Comparison of ENCODE assay signal across 29 cellular contexts in the genomic region with DNA sequence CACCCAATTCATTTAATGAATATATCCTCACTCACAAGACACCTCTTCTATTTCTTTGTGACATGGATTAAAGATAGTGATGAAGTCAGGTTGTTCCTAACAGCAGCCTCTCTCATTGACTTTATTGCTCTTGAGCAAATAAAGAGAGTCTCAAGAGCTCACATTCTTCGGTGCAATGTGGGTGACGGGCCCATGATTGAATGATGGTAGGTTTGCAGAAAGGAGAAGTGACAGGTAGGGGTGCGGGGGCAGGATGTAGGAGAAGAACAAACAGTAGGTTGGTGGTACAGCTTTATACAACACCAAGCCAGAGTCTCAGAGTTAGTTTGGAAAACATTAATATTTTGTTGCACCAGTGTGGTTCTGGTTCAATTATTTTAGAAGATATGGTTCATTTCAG.
"Had no signal": no experiment of that assay in that cellular context is flagged by ENCODE, and none has a peak within 500 bp of the region (broad histone marks: within the 10 kb centered on the region; RNA-seq: fewer than 3 reads in every experiment).

No MANE protein-coding gene starts in this region.

- DNase-seq: hypothalamus; immature natural killer cell; kidney; left colon; left lung; lower lobe of right lung; mammary epithelial cell; mesenchymal stem cell; naive B cell; natural killer cell; nephron progenitor cell; occipital lobe; retina; right cardiac atrium; stimulated activated CD4-positive, alpha-beta T cell treated with anti-CD3 and anti-CD28 coated beads, Interleukin-12 subunit alpha, Interleukin-12 subunit beta, amount 100 ng/mL, for 4 hours; stimulated activated CD4-positive, alpha-beta T cell treated with anti-CD3 and anti-CD28 coated beads, Interleukin-15, amount 100 ng/mL, for 24 hours; stimulated activated CD4-positive, alpha-beta T cell treated with anti-CD3 and anti-CD28 coated beads, Interleukin-2, amount 100 ng/mL, for 24 hours; stimulated activated CD4-positive, alpha-beta T cell treated with anti-CD3 and anti-CD28 coated beads, Interleukin-4, amount 100 ng/mL, for 1 hour; stimulated activated naive B cell treated with anti-CD40 and anti-IgM and Interleukin-4, amounts not matched to agents 10 μg/mL and 1 μg/mL and 100 μg/mL, for 72 hours had no signal

- H3K4me2 ChIP-seq: neural progenitor cell had no signal

- H3K36me3 ChIP-seq: left lung, lower lobe of right lung, neural progenitor cell, neutrophil, suprapubic skin, thoracic aorta, tibial nerve, vagina had no signal

- H2AFZ ChIP-seq: neural progenitor cell had no signal

- H3K4me1 Mint-ChIP-seq: immature natural killer cell; naive B cell; natural killer cell; nephron progenitor cell; stimulated activated naive B cell treated with anti-CD40 and anti-IgM and Interleukin-4, amounts not matched to agents 10 μg/mL and 1 μg/mL and 100 μg/mL, for 72 hours had no signal

- H3K9me3 Mint-ChIP-seq: immature natural killer cell; naive B cell; natural killer cell; nephron progenitor cell; neural progenitor cell; stimulated activated naive B cell treated with anti-CD40 and anti-IgM and Interleukin-4, amounts not matched to agents 10 μg/mL and 1 μg/mL and 100 μg/mL, for 72 hours; stimulated activated naive CD8-positive, alpha-beta T cell treated with anti-CD3 and anti-CD28 coated beads, Interleukin-15, Interleukin-2, amounts not matched to agents 100 ng/mL and 50 ng/mL, for 24 hours; type B pancreatic cell had no signal

- H3K27ac ChIP-seq: left lung, lower lobe of right lung, neural progenitor cell, neutrophil, skin epidermis, suprapubic skin, thoracic aorta, tibial nerve, vagina had no signal

- H3K9me3 ChIP-seq: left lung, lower lobe of right lung, neutrophil, suprapubic skin, thoracic aorta, tibial nerve, vagina had no signal

- H3K4me1 ChIP-seq: left lung, lower lobe of right lung, tibial nerve, vagina had no signal

- H3K36me3 Mint-ChIP-seq: immature natural killer cell; naive B cell; natural killer cell; neural progenitor cell; stimulated activated naive B cell treated with anti-CD40 and anti-IgM and Interleukin-4, amounts not matched to agents 10 μg/mL and 1 μg/mL and 100 μg/mL, for 72 hours; type B pancreatic cell had no signal

- H3K4me3 ChIP-seq: left lung, lower lobe of right lung, neural progenitor cell, skin epidermis, suprapubic skin, thoracic aorta, tibial nerve, vagina had no signal

- H3K4me3 Mint-ChIP-seq: immature natural killer cell; naive B cell; natural killer cell; nephron progenitor cell; neural progenitor cell; stimulated activated naive B cell treated with anti-CD40 and anti-IgM and Interleukin-4, amounts not matched to agents 10 μg/mL and 1 μg/mL and 100 μg/mL, for 72 hours; stimulated activated naive CD8-positive, alpha-beta T cell treated with anti-CD3 and anti-CD28 coated beads, Interleukin-15, Interleukin-2, amounts not matched to agents 100 ng/mL and 50 ng/mL, for 24 hours; type B pancreatic cell had no signal

- H3K27me3 Mint-ChIP-seq: naive B cell; progenitor cell of endocrine pancreas; stimulated activated naive B cell treated with anti-CD40 and anti-IgM and Interleukin-4, amounts not matched to agents 10 μg/mL and 1 μg/mL and 100 μg/mL, for 72 hours; stimulated activated naive CD8-positive, alpha-beta T cell treated with anti-CD3 and anti-CD28 coated beads, Interleukin-15, Interleukin-2, amounts not matched to agents 100 ng/mL and 50 ng/mL, for 24 hours; type B pancreatic cell had no signal

- H3K27me3 ChIP-seq: left lung, neural progenitor cell, suprapubic skin, tibial nerve, vagina had no signal

- H3K27ac Mint-ChIP-seq: immature natural killer cell; naive B cell; natural killer cell; nephron progenitor cell; neural progenitor cell; progenitor cell of endocrine pancreas; stimulated activated naive B cell treated with anti-CD40 and anti-IgM and Interleukin-4, amounts not matched to agents 10 μg/mL and 1 μg/mL and 100 μg/mL, for 72 hours; stimulated activated naive CD8-positive, alpha-beta T cell treated with anti-CD3 and anti-CD28 coated beads, Interleukin-15, Interleukin-2, amounts not matched to agents 100 ng/mL and 50 ng/mL, for 24 hours; type B pancreatic cell had no signal
